2 cellular contexts compared by ENCODE assay signal in genomic region chr6:29510746-29511300, GRCh38.
TF ChIP-seq lines count a peak whose summit lies in the region.

No MANE protein-coding gene starts in this region.

TF ChIP-seq in GM23338, 12 proteins besides CTCF, POLR2A, EP300 and RAD21:
- TF ChIP-seq STAT1 (IDR thresholded peaks at IDR 0.05; ENCODE audit: unreplicated experiment) (no peak), POLR2AphosphoS5 (IDR thresholded peaks at IDR 0.05; ENCODE audit: low read depth) (no peak), ZNF114 (CRISPR knock-in tag; IDR thresholded peaks at IDR 0.05) (no peak), CREB1 (CRISPR knock-in tag; IDR thresholded peaks at IDR 0.05; ENCODE audit: low read depth) (no peak), NANOG (IDR thresholded peaks at IDR 0.05; ENCODE audit: borderline replicate concordance) (no peak), REST (IDR thresholded peaks at IDR 0.05; ENCODE audit: unreplicated experiment) (no peak), ZNF331 (CRISPR knock-in tag; IDR thresholded peaks at IDR 0.05; ENCODE audit: low read depth) (no peak), ZNF462 (CRISPR knock-in tag; IDR thresholded peaks at IDR 0.05) (no peak), ETS1 (IDR thresholded peaks at IDR 0.05) (no peak), EZH2phosphoT487 (IDR thresholded peaks at IDR 0.05; ENCODE audit: unreplicated experiment) (no peak), JUNB (IDR thresholded peaks at IDR 0.05; ENCODE audit: unreplicated experiment) (no peak)

TF ChIP-seq in GM12878, 131 proteins besides CTCF, POLR2A, EP300 and RAD21:
- TF ChIP-seq USF2 (IDR thresholded peaks at IDR 0.05; ENCODE audit: borderline replicate concordance, low read depth, low read length) (no peak), ZBTB11 (CRISPR knock-in tag; IDR thresholded peaks at IDR 0.05) (no peak), SKIL (IDR thresholded peaks at IDR 0.05; ENCODE audit: low read depth, poor library complexity, severe bottlenecking) (no peak), IRF5 (IDR thresholded peaks at IDR 0.05; ENCODE audit: borderline replicate concordance) (no peak), CHD4 (IDR thresholded peaks at IDR 0.05) (no peak), MYC (IDR thresholded peaks at IDR 0.05; ENCODE audit: insufficient read depth, insufficient read length, insufficient replicate concordance, low read length, severe bottlenecking) (no peak), SUPT20H (IDR thresholded peaks at IDR 0.05; ENCODE audit: borderline replicate concordance, control insufficient read depth, low read depth, low read length) (no peak), ESRRA (IDR thresholded peaks at IDR 0.05; ENCODE audit: low read length) (no peak)
TF ChIP-seq in GM12878: peak in this region for 0.
